Comparison of ENCODE assay signal across 8 cellular contexts in the genomic region with DNA sequence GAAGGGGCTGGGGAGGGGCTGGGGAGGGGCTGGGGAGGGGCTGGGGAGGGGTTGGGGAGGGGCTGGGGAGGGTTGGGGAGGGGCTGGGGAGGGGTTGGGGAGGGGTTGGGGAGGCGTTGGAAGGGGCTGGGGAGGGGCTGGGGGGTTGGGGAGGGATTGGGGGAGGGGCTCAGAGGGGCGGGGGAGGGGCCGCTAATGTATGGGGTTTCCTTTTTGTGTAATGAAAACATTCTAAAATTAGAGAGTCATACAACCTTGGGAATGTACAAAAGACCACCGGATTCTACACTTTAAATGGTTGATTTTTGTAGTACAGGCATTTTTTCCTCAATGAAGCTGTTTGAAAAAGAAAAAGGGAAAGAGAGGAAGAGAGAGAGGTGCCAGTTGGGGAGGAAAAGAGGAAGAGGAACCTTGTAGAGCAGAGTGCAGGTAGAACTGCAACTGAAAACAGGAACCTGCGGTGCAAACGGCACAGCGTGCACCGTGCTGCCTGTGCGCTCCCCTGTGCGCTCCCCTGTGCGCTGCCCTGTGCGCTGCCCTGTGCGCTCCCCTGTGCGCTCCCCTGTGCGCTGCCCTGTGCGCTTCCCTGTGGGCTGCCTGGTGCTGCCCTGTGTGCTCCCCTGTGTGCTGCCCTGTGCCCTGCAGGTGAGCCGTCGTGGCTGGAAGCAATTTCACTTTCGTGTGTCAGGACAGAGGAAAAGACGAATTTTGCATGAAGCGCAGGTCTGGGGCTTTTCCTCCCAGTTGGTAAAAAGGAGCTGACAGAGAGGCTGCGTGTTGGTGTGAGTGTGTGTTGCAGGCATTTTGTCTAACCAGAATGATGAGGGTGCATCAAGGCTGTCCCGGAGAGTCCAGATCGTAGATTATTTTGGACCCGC. TPM values are rescaled to one million over a fixed set of nuclear protein-coding genes. Genes with fewer than 3 reads are reported as not detected.
DNase-seq lines count a peak whose midpoint lies in the region; ATAC-seq, FAIRE-seq and TF ChIP-seq lines count a peak whose summit lies in the region.

No MANE protein-coding gene starts in this region.

- H3K9me3 ChIP-seq in lower lobe of right lung: no peaks in the 10 kb centered on the region
- no peaks in the 10 kb centered on the region for H3K9me3 ChIP-seq in PC-3 (ENCODE audit: low read length)

- POLR2A ChIA-PET in T-cell (lab: Charles Lee): no interaction called here
- POLR2A ChIA-PET in PC-3 (lab: Charles Lee; ENCODE audit: unreplicated experiment): no interaction called here

- no peaks in the 10 kb centered on the region for H3K9me3 Mint-ChIP-seq in T-cell

- peaks cover 24 to 38% of the 10 kb centered on the region in 2 donors for H3K27me3 Mint-ChIP-seq in T-cell

- H3K27ac Mint-ChIP-seq in T-cell: peak overlapping the region in 1 of 2 donors; percentile 44

- no peaks in the 10 kb centered on the region for H3K27me3 ChIP-seq in lower lobe of right lung (ENCODE audit: low read depth)
- peaks cover 3% of the 10 kb centered on the region for H3K27me3 ChIP-seq in PC-3 (ENCODE audit: low read length)

- FAIRE-seq in urothelium cell line (lab: Jason Lieb, UNC): no peak

- H3K4me3 Mint-ChIP-seq in T-cell: peak overlapping the region in 2 of 3 donors; percentile 63 to 79

- H3F3A ChIP-seq in PC-3 (ENCODE audit: low read length, unreplicated experiment): no peaks in the 10 kb centered on the region

- H2AFZ ChIP-seq in PC-3 (ENCODE audit: low read length): no peak overlapping the region

- H3K9ac ChIP-seq in PC-3 (ENCODE audit: low read length): no peak overlapping the region

- no TSS peak for BruUV-seq in PC-3 (replicated peaks; lab: Mats Ljungman, UMichigan)

- CTCF ChIA-PET in T-cell (lab: Charles Lee): no interaction called here
- CTCF ChIA-PET in PC-3 (lab: Charles Lee): no interaction called here

- ATAC-seq in GM18511 (IDR thresholded peaks at IDR 0.05; ENCODE audit: unreplicated experiment) (peak; percentile 79), HG02763 (IDR thresholded peaks at IDR 0.05; ENCODE audit: unreplicated experiment) (peak; percentile 64), T-cell (replicated peaks in 1 of 4) (peak; percentile 40 to 86 (median 68)), lower lobe of right lung (peak; percentile 44 to 73), PC-3 (no peak)

- H3K4me2 ChIP-seq in PC-3 (ENCODE audit: low read length): no peak overlapping the region

- DNase-seq in T-cell (peak in 6 of 34 experiments; percentile 18 to 47 (median 24)), lower lobe of right lung (peak; percentile 73), NCI-H2171 (lab: John Stamatoyannopoulos, UW) (no peak), urothelium cell line (ENCODE audit: low spot score) (no peak), NCI-H1694 treated with DMSO at 0.1 percent for 48 hours (lab: John Stamatoyannopoulos, UW) (no peak), PC-3 (no peak)

- intact Hi-C loops in lower lobe of right lung (cut with DNase I) (no loop called here), PC-3 (cut with micrococcal nuclease) (no loop called here)

- peaks cover 14% of the 10 kb centered on the region for H3K4me1 ChIP-seq in lower lobe of right lung
- H3K4me1 ChIP-seq in PC-3 (ENCODE audit: insufficient read depth, low read length): no peaks in the 10 kb centered on the region

- H3K36me3 ChIP-seq in lower lobe of right lung: no peaks in the 10 kb centered on the region
- no peaks in the 10 kb centered on the region for H3K36me3 ChIP-seq in PC-3 (ENCODE audit: low read depth, low read length)

- no peaks in the 10 kb centered on the region for H4K20me1 ChIP-seq in PC-3 (ENCODE audit: low read length)

- H3K27ac ChIP-seq in lower lobe of right lung (no peak overlapping the region), PC-3 (ENCODE audit: low read length) (no peak overlapping the region)

- no peaks in the 10 kb centered on the region for H3K9me2 ChIP-seq in PC-3 (replicated peaks; ENCODE audit: low read length)

- no peaks in the 10 kb centered on the region for H3K79me2 ChIP-seq in PC-3 (ENCODE audit: low read length)

- peaks cover 4 to 32% (median 31%) of the 10 kb centered on the region in 3 donors for H3K4me1 Mint-ChIP-seq in T-cell

- H3K4me3 ChIP-seq in lower lobe of right lung: no peak overlapping the region
- H3K4me3 ChIP-seq in PC-3 (ENCODE audit: low read length): no peak overlapping the region

- no peaks in the 10 kb centered on the region for H3K36me3 Mint-ChIP-seq in T-cell

- TF ChIP-seq CTCF in lower lobe of right lung (IDR thresholded peaks at IDR 0.05) (no peak), PC-3 (conservative IDR thresholded peaks at IDR 0.05; ENCODE audit: low read depth, low read length) (no peak)

RNA-seq across cellular contexts. Expression of a gene that starts 40.8 kb away (rescaled TPM):
- total RNA-seq in T-cell (10 to 100 TPM in 3 of 5 donors, 1 to 10 TPM in 2; 7.0 to 50.8 (median 11.9) TPM), lower lobe of right lung (59.8 TPM), PC-3 (2014; rRNA removed) (30.6 and 38.5 TPM in 2 replicates)
